Comparison of ENCODE assay signal across 8 cellular contexts in the genomic region with DNA sequence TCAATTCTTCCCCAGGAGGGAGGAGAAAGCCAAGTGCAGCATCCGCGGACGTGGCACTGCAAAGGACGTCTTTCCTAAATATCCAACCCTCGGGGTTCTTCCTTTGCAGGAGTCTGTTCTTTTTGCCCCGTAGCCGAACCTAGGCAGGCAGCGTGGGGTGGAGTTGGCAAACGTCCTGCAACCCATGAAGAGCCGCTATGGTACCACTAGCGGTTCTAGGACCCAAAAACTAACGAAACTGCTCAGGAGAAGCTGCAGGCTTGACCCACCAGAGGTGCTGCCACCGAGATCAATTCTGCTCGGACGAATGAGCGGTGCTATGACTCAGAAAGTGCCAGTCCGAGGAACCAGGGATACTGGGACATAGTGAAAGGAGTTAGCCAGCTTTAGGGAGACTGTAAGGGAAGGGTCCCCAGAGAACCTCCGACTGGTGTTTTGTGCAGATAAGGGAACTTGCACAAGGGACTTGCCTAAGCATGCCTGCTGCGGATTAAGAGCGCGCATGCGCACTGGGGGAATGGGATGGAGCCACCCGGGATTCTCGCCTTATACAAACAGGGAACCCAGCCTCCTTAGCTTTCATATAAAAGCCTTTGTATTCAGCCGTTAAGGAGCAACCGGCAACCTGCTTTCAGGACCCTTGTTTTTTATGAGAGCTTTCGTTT. TPM values are rescaled to one million over a fixed set of nuclear protein-coding genes. Genes with fewer than 3 reads are reported as not detected.
DNase-seq lines count a peak whose midpoint lies in the region; ATAC-seq and TF ChIP-seq lines count a peak whose summit lies in the region.

No MANE protein-coding gene starts in this region.

- peaks cover 15% of the 10 kb centered on the region for H3K4me1 ChIP-seq in PC-9 (replicated peaks; ENCODE audit: insufficient read depth)

- no peak for TF ChIP-seq EP300 in Ishikawa (IDR thresholded peaks at IDR 0.05; ENCODE audit: borderline replicate concordance)

- peak overlapping the region; percentile 88 to 96 for H3K4me3 Mint-ChIP-seq in CD14-positive monocyte
- peak overlapping the region; percentile 80 to 98 (median 93) for H3K4me3 Mint-ChIP-seq in naive B cell

- H3K36me3 ChIP-seq in PC-9 (ENCODE audit: low read depth) = no peaks in the 10 kb centered on the region

- H3K27me3 Mint-ChIP-seq in CD14-positive monocyte (ENCODE audit: low read depth in 3 of 3) (peaks cover 0 to 3% (median 2%) of the 10 kb centered on the region in 3 donors), naive B cell (no peaks in the 10 kb centered on the region)

- H2AFZ ChIP-seq in PC-9 = peak overlapping the region; percentile 88

- H3K9me2 ChIP-seq in PC-9 (ENCODE audit: insufficient read depth) = no peaks in the 10 kb centered on the region

- no peaks in the 10 kb centered on the region for H3K9me3 ChIP-seq in PC-9 (ENCODE audit: insufficient read depth, low read depth)

- no peaks in the 10 kb centered on the region for H4K20me1 ChIP-seq in PC-9 (ENCODE audit: insufficient read depth)

- H3K36me3 Mint-ChIP-seq in CD14-positive monocyte = no peaks in the 10 kb centered on the region
- H3K36me3 Mint-ChIP-seq in naive B cell = no peaks in the 10 kb centered on the region

- peaks cover 0 to 8% (median 3%) of the 10 kb centered on the region in 7 donors for H3K9me3 Mint-ChIP-seq in CD14-positive monocyte
- no peaks in the 10 kb centered on the region for H3K9me3 Mint-ChIP-seq in naive B cell

- intact Hi-C loops in CD14-positive monocyte (cut with micrococcal nuclease) = loop anchor here (1.0 to 5.0 kb wide), 4 partner anchors 12 to 55 kb away; a partner anchor contains a TSS
- intact Hi-C loops in PC-9 (cut with micrococcal nuclease; ENCODE audit: unreplicated experiment) = loop anchor here (1.0 to 5.0 kb wide), 2 partner anchors 14 to 115 kb away; a partner anchor contains a TSS

- peak; percentile 34 for ATAC-seq in GM21515 (IDR thresholded peaks at IDR 0.05; ENCODE audit: unreplicated experiment)
- peak; percentile 22 to 42 for ATAC-seq in naive B cell (ENCODE audit: low read depth in 2 of 2)
- peak; percentile 16 for ATAC-seq in stimulated activated naive CD8-positive, alpha-beta T cell treated with anti-CD3 and anti-CD28 coated beads, Interleukin-15, Interleukin-2, amounts not matched to agents 100 U/mL and 50 U/mL, for 24 hours

- peaks cover 39% of the 10 kb centered on the region for H3K4me1 Mint-ChIP-seq in CD14-positive monocyte
- H3K4me1 Mint-ChIP-seq in naive B cell = peaks cover 26 to 48% (median 31%) of the 10 kb centered on the region in 3 donors

- H3K79me2 ChIP-seq in PC-9 (ENCODE audit: low read depth) = no peaks in the 10 kb centered on the region

- DNase-seq in CD14-positive monocyte (ENCODE audit: low spot score) = peak; percentile 82
- peak; percentile 85 to 96 for DNase-seq in PC-9
- DNase-seq in activated T-cell treated with anti-CD3 and anti-CD28 coated beads, Interleukin-2, amount 50 U/mL, for 48 hours = peak; percentile 84 to 85
- peak; percentile 90 for DNase-seq in fibroblast of gingiva (ENCODE audit: low read depth)
- peak; percentile 86 for DNase-seq in naive B cell
- peak; percentile 81 for DNase-seq in stimulated activated naive CD8-positive, alpha-beta T cell treated with anti-CD3 and anti-CD28 coated beads, Interleukin-15, Interleukin-2, amounts not matched to agents 100 U/mL and 50 U/mL, for 24 hours

- peak overlapping the region; percentile 94 to 100 (median 99) for H3K27ac Mint-ChIP-seq in CD14-positive monocyte
- H3K27ac Mint-ChIP-seq in naive B cell = peak overlapping the region; percentile 92 to 99 (median 98)

- H3K27me3 ChIP-seq in PC-9 (ENCODE audit: insufficient read depth, low read depth) = no peaks in the 10 kb centered on the region

- peak overlapping the region; percentile 85 for H3K27ac ChIP-seq in PC-9

- peak overlapping the region; percentile 58 for H3K4me3 ChIP-seq in PC-9

- TF ChIP-seq RAD21 in Ishikawa (IDR thresholded peaks at IDR 0.05; ENCODE audit: low read depth) = no peak

- H3F3A ChIP-seq in PC-9 (ENCODE audit: insufficient read depth, low read depth) = peaks cover 27% of the 10 kb centered on the region

- TF ChIP-seq CTCF in CD14-positive monocyte (IDR thresholded peaks at IDR 0.05) (no peak), PC-9 (conservative IDR thresholded peaks at IDR 0.05) (no peak)

- H3K4me2 ChIP-seq in PC-9 = peak overlapping the region; percentile 73

- POLR2A ChIA-PET in PC-9 (lab: Charles Lee; ENCODE audit: unreplicated experiment) = interaction anchor here (0.5 to 1.0 kb wide), 15 partner anchors 15 to 1104 kb away, joined by 3 to 20 read pairs (median 4); a partner anchor contains a TSS

- CTCF ChIA-PET in PC-9 (lab: Charles Lee) = interaction anchor here (0.6 to 2.2 kb wide), 9 partner anchors 14 to 285 kb away, joined by 3 to 12 read pairs (median 4); no protein-coding TSS in a partner anchor

- BruUV-seq in PC-9 (replicated peaks; lab: Mats Ljungman, UMichigan) = TSS peak; percentile 43

TF ChIP-seq in Ishikawa, 13 proteins besides CTCF, POLR2A, EP300 and RAD21:
- no peak for TF ChIP-seq NFIC (IDR thresholded peaks at IDR 0.05)
- no peak for TF ChIP-seq YY1 (IDR thresholded peaks at IDR 0.05; ENCODE audit: low read depth)
- TF ChIP-seq ZBTB7A (IDR thresholded peaks at IDR 0.05; ENCODE audit: low read depth) = no peak
- TF ChIP-seq TAF1 (IDR thresholded peaks at IDR 0.05; ENCODE audit: low read depth) = no peak; the same call in 1 of the 2 replicates
- peak; percentile 83 for TF ChIP-seq CEBPB (IDR thresholded peaks at IDR 0.05)
- no peak for TF ChIP-seq CREB1 (IDR thresholded peaks at IDR 0.05; ENCODE audit: low read depth)
- TF ChIP-seq, protein P1, sequence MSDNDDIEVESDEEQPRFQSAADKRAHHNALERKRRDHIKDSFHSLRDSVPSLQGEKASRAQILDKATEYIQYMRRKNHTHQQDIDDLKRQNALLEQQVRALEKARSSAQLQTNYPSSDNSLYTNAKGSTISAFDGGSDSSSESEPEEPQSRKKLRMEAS (IDR thresholded peaks at IDR 0.05) = peak; percentile 58; the same call in 1 of the 2 replicates

RNA-seq across cellular contexts. Expression of a gene that starts 32.7 kb away (rescaled TPM):
- 1 to 10 TPM; 2.3 to 3.1 TPM for polyA plus RNA-seq in CD14-positive monocyte
- 3.6 and 6.3 TPM in 2 replicates for total RNA-seq in PC-9 (2021)
- polyA plus RNA-seq in naive B cell (ENCODE audit: low read depth in 6 of 6) = 10 to 100 TPM; 22.2 to 46.4 (median 32.5) TPM

Comparison
In these comparisons a context has a peak if more than half of its experiments do, and no peak if none do; other contexts are left out.
1. Peak in every context shown above with its lines: DNase-seq, ATAC-seq, H3K4me3 ChIP-seq and H3K27ac ChIP-seq.
2. RNA of a gene that starts 32.7 kb away (polyA plus RNA-seq): 22.2 to 46.4 TPM in naive B cell; 2.3 to 3.1 TPM in CD14-positive monocyte; every median in the first group is over 4 times any median in the second.